In the genomic region with DNA sequence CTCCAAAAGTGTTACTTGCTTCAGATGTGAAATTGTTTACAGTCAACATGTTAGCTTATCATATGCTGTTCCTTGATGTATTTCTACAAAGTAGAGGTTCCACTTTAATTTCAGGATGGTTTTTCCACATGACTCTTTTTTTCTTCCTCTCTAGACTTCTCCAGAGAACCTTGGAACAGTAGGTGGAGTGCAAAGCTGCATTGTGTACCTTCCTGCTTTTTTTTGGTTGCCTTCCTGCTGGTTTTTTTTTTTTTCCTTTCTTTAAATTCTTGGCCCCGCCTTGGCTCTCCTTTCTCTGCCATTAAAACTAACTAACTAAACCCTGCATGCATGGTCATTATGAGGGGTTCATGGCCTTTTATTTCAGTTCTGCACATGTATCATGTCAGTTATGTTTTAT, we compare ENCODE assay signal across 2 cellular contexts.
TF ChIP-seq lines count a peak whose summit lies in the region.

No MANE protein-coding gene starts in this region.

TF ChIP-seq in HCT116, 20 proteins besides CTCF, POLR2A, EP300 and RAD21:
- no peak for TF ChIP-seq FOSL1 (IDR thresholded peaks at IDR 0.05; ENCODE audit: low read depth)
- TF ChIP-seq, protein P1, sequence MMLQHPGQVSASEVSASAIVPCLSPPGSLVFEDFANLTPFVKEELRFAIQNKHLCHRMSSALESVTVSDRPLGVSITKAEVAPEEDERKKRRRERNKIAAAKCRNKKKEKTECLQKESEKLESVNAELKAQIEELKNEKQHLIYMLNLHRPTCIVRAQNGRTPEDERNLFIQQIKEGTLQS (IDR thresholded peaks at IDR 0.05): no peak
- no peak for TF ChIP-seq ZFX (IDR thresholded peaks at IDR 0.05)
- TF ChIP-seq CEBPB (IDR thresholded peaks at IDR 0.05; ENCODE audit: low read depth): no peak
- no peak for TF ChIP-seq SRF (IDR thresholded peaks at IDR 0.05; ENCODE audit: low read depth)
- TF ChIP-seq CBX3 (IDR thresholded peaks at IDR 0.05; ENCODE audit: low read depth): no peak
- TF ChIP-seq EZH2 (IDR thresholded peaks at IDR 0.05): no peak
- TF ChIP-seq EZH2phosphoT487 (IDR thresholded peaks at IDR 0.05; ENCODE audit: borderline replicate concordance): no peak
- TF ChIP-seq, protein P2, sequence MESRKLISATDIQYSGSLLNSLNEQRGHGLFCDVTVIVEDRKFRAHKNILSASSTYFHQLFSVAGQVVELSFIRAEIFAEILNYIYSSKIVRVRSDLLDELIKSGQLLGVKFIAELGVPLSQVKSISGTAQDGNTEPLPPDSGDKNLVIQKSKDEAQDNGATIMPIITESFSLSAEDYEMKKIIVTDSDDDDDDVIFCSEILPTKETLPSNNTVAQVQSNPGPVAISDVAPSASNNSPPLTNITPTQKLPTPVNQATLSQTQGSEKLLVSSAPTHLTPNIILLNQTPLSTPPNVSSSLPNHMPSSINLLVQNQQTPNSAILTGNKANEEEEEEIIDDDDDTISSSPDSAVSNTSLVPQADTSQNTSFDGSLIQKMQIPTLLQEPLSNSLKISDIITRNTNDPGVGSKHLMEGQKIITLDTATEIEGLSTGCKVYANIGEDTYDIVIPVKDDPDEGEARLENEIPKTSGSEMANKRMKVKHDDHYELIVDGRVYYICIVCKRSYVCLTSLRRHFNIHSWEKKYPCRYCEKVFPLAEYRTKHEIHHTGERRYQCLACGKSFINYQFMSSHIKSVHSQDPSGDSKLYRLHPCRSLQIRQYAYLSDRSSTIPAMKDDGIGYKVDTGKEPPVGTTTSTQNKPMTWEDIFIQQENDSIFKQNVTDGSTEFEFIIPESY (IDR thresholded peaks at IDR 0.05; ENCODE audit: extremely low read depth, insufficient replicate concordance, low read length): no peak
- TF ChIP-seq, protein P3, sequence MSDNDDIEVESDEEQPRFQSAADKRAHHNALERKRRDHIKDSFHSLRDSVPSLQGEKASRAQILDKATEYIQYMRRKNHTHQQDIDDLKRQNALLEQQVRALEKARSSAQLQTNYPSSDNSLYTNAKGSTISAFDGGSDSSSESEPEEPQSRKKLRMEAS (IDR thresholded peaks at IDR 0.05): no peak
- no peak for TF ChIP-seq SP1 (IDR thresholded peaks at IDR 0.05; ENCODE audit: low read depth)
- TF ChIP-seq ZNF274 (IDR thresholded peaks at IDR 0.05; ENCODE audit: low read depth, low read length): no peak
- TF ChIP-seq SIN3A (IDR thresholded peaks at IDR 0.05; ENCODE audit: low read depth): no peak
- TF ChIP-seq YY1 (IDR thresholded peaks at IDR 0.05; ENCODE audit: extremely low read depth, insufficient replicate concordance, low read depth, low read length): no peak
- TF ChIP-seq EGR1 (IDR thresholded peaks at IDR 0.05; ENCODE audit: low read depth): no peak
TF ChIP-seq in HCT116: peak in this region for 0.

TF ChIP-seq in endothelial cell of umbilical vein, 7 proteins besides CTCF, POLR2A, EP300 and RAD21:
- no peak for TF ChIP-seq JUN (IDR thresholded peaks at IDR 0.05; ENCODE audit: borderline replicate concordance, insufficient read depth, insufficient read length, low read depth)
- TF ChIP-seq FOS (IDR thresholded peaks at IDR 0.05; ENCODE audit: borderline replicate concordance, insufficient read depth, low read length): no peak
- TF ChIP-seq MYC (IDR thresholded peaks at IDR 0.05; ENCODE audit: low read depth, low read length): no peak
- TF ChIP-seq EZH2 (IDR thresholded peaks at IDR 0.05; ENCODE audit: borderline replicate concordance, low read depth, low read length, severe bottlenecking): no peak
- TF ChIP-seq GATA2 (IDR thresholded peaks at IDR 0.05; ENCODE audit: insufficient read depth, insufficient read length, low read depth, low read length): no peak
- TF ChIP-seq, protein P3 (IDR thresholded peaks at IDR 0.05; ENCODE audit: insufficient read depth, insufficient read length): no peak
- no peak for TF ChIP-seq POLR2AphosphoS5 (IDR thresholded peaks at IDR 0.05; ENCODE audit: insufficient read depth, low read depth, low read length)
